Comparison of ENCODE assay signal across 31 cellular contexts in the genomic region with DNA sequence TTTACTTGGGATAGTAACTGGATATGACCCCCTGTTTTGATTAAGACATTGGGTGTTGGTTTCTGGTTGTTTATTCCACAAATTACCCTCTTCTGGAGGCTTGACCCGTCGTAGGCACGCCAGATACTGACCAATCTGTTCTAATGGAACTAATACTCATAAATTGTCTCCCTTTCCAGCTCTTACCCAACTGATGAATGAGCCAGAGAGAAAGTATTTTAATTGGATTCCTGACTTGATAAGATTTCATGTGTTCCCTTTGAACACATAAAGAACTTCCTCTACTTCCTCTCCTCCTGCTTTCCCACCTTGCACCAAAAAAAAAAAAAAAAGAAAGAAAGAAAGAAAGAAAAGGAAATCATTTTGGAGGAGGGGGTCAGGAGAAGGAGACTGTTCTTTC.
DNase-seq lines count a peak whose midpoint lies in the region; ATAC-seq, FAIRE-seq and TF ChIP-seq lines count a peak whose summit lies in the region.
"Had no signal": no experiment of that assay in that cellular context is flagged by ENCODE, and none has a peak within 500 bp of the region (broad histone marks: within the 10 kb centered on the region; RNA-seq: fewer than 3 reads in every experiment).

No MANE protein-coding gene starts in this region.

- no peak for ATAC-seq in T-helper 17 cell
- no peak for ATAC-seq in GM18870 (IDR thresholded peaks at IDR 0.05; ENCODE audit: unreplicated experiment)
- ATAC-seq: activated naive CD8-positive, alpha-beta T cell treated with anti-CD3 and anti-CD28 coated beads, Interleukin-2, amount 50 U/mL, for 24 hours; GM12878; HCT116; lower lobe of right lung had no signal

- no peak for DNase-seq in activated CD4-positive, alpha-beta T cell treated with anti-CD3 and anti-CD28 coated beads, Interleukin-2, amount 10 ng/mL, durations not matched to agents 24 days and 14 days
- DNase-seq in activated CD4-positive, alpha-beta T cell treated with anti-CD3 and anti-CD28 coated beads, Interleukin-2, amount 50 U/mL, for 1 hour: no peak
- no peak for DNase-seq in T-helper 17 cell
- DNase-seq in fibroblast of villous mesenchyme (ENCODE audit: low read depth): peak; percentile 91
- DNase-seq in activated effector memory CD4-positive, alpha-beta T cell treated with anti-CD3 and anti-CD28 coated beads, Interleukin-2, amount 50 U/mL, for 16 hours: no peak
- no peak for DNase-seq in NK-92 treated with Interleukin-12 subunit alpha and Interleukin-12 subunit beta, amount 100 ng/mL, for 24 hours (lab: John Stamatoyannopoulos, UW)
- no peak for DNase-seq in GM12892 (ENCODE audit: insufficient read length)
- DNase-seq: 8988T; activated CD8-positive, alpha-beta memory T cell treated with anti-CD3 and anti-CD28 coated beads for 24 hours; activated gamma-delta T cell treated with Interleukin-2 at 50 U/mL for 16 hours; activated naive CD8-positive, alpha-beta T cell treated with anti-CD3 and anti-CD28 coated beads, Interleukin-2, amount 50 U/mL, for 24 hours; activated T-cell treated with anti-CD3 and anti-CD28 coated beads, Interleukin-2, amount 50 U/mL, for 1 hour; BE2C; cortex of kidney; DMS79 treated with DMSO at 0.1 percent for 48 hours; endodermal cell; esophagus squamous epithelium; glutamatergic neuron; lower lobe of right lung; NCI-H1105 treated with DMSO at 0.1 percent for 48 hours; NCI-H446 treated with DMSO at 0.1 percent for 48 hours; OCI-M1; Right ventricle myocardium superior had no signal

- peaks cover 25% of the 10 kb centered on the region for H3K36me3 Mint-ChIP-seq in activated CD4-positive, alpha-beta T cell treated with anti-CD3 and anti-CD28 coated beads, Interleukin-2, amount 10 ng/mL, durations not matched to agents 24 days and 14 days (ENCODE audit: low read depth)
- no peaks in the 10 kb centered on the region for H3K36me3 Mint-ChIP-seq in T-helper 17 cell (ENCODE audit: low read depth)
- H3K36me3 Mint-ChIP-seq: IgD-negative memory B cell had no signal

- intact Hi-C loops in activated CD4-positive, alpha-beta T cell treated with anti-CD3 and anti-CD28 coated beads, Interleukin-2, amount 10 ng/mL, durations not matched to agents 24 days and 14 days (cut with micrococcal nuclease): no loop called here

- H3K27ac Mint-ChIP-seq in activated CD4-positive, alpha-beta T cell treated with anti-CD3 and anti-CD28 coated beads, Interleukin-2, amount 10 ng/mL, durations not matched to agents 24 days and 14 days: peak overlapping the region; percentile 21
- peak overlapping the region; percentile 6 for H3K27ac Mint-ChIP-seq in T-helper 17 cell
- H3K27ac Mint-ChIP-seq: activated naive CD8-positive, alpha-beta T cell treated with anti-CD3 and anti-CD28 coated beads, Interleukin-2, amount 50 U/mL, for 24 hours; endodermal cell had no signal

- no peak overlapping the region for H3K4me3 ChIP-seq in fibroblast of villous mesenchyme (ENCODE audit: low read depth, low read length)
- H3K4me3 ChIP-seq: breast epithelium, esophagus squamous epithelium, GM12878, lower lobe of right lung, prostate gland, tibial nerve had no signal

- H3K4me3 Mint-ChIP-seq in activated CD4-positive, alpha-beta T cell treated with anti-CD3 and anti-CD28 coated beads, Interleukin-2, amount 10 ng/mL, durations not matched to agents 24 days and 14 days: no peak overlapping the region
- no peak overlapping the region for H3K4me3 Mint-ChIP-seq in T-helper 17 cell
- H3K4me3 Mint-ChIP-seq: activated naive CD8-positive, alpha-beta T cell treated with anti-CD3 and anti-CD28 coated beads, Interleukin-2, amount 50 U/mL, for 24 hours; endodermal cell; IgD-negative memory B cell; neural crest cell had no signal

- peaks cover 40% of the 10 kb centered on the region for H3K4me1 Mint-ChIP-seq in activated CD4-positive, alpha-beta T cell treated with anti-CD3 and anti-CD28 coated beads, Interleukin-2, amount 10 ng/mL, durations not matched to agents 24 days and 14 days
- peaks cover 19% of the 10 kb centered on the region for H3K4me1 Mint-ChIP-seq in T-helper 17 cell
- H3K4me1 Mint-ChIP-seq: endodermal cell, neural crest cell had no signal

- H3K27me3 Mint-ChIP-seq in activated CD4-positive, alpha-beta T cell treated with anti-CD3 and anti-CD28 coated beads, Interleukin-2, amount 10 ng/mL, durations not matched to agents 24 days and 14 days: peaks cover 2% of the 10 kb centered on the region
- H3K27me3 Mint-ChIP-seq in T-helper 17 cell: no peaks in the 10 kb centered on the region
- H3K27me3 Mint-ChIP-seq: activated naive CD8-positive, alpha-beta T cell treated with anti-CD3 and anti-CD28 coated beads, Interleukin-2, amount 50 U/mL, for 24 hours; IgD-negative memory B cell had no signal

- H3K9me3 ChIP-seq in T-helper 17 cell (ENCODE audit: control insufficient read depth, low read length, poor library complexity, severe bottlenecking): no peaks in the 10 kb centered on the region
- H3K9me3 ChIP-seq: BE2C, breast epithelium, esophagus squamous epithelium, lower lobe of right lung, prostate gland, tibial nerve had no signal

- H3K9me3 Mint-ChIP-seq in activated CD4-positive, alpha-beta T cell treated with anti-CD3 and anti-CD28 coated beads, Interleukin-2, amount 10 ng/mL, durations not matched to agents 24 days and 14 days: peaks cover 39% of the 10 kb centered on the region

- FAIRE-seq in GM12892 (lab: Jason Lieb, UNC): no peak
- FAIRE-seq: GM12878 had no signal

- no peak for TF ChIP-seq CTCF in fibroblast of villous mesenchyme (IDR thresholded peaks at IDR 0.05; ENCODE audit: insufficient read depth, low read depth, low read length)

- no peak for TF ChIP-seq POLR2A in GM12892 (IDR thresholded peaks at IDR 0.05; ENCODE audit: low read depth, low read length)
